7 cellular contexts compared by ENCODE assay signal in genomic region chr19:44447864-44448674, GRCh38. TPM values are rescaled to one million over a fixed set of nuclear protein-coding genes. Genes with fewer than 3 reads are reported as not detected.
DNase-seq lines count a peak whose midpoint lies in the region; ATAC-seq and TF ChIP-seq lines count a peak whose summit lies in the region.

Gene ZNF229 (minus strand): TSS chr19:44448472. CDS start chr19:44442847, 5,625 bp downstream.

- TF ChIP-seq CTCF in PC-3 (conservative IDR thresholded peaks at IDR 0.05; ENCODE audit: low read depth, low read length) (no peak), fibroblast of villous mesenchyme (IDR thresholded peaks at IDR 0.05; ENCODE audit: insufficient read depth, low read depth, low read length) (no peak), natural killer cell (IDR thresholded peaks at IDR 0.05) (no peak)

- peak within 1 kb of the TSS; percentile 95 for H2AFZ ChIP-seq in GM23248
- peak within 1 kb of the TSS; percentile 60 for H2AFZ ChIP-seq in PC-3 (ENCODE audit: low read length)

- peak within 1 kb of the TSS; percentile 81 for H3K4me3 Mint-ChIP-seq in natural killer cell

- intact Hi-C loops in PC-3 (cut with micrococcal nuclease), result no loop called here
- intact Hi-C loops in natural killer cell (cut with micrococcal nuclease), result no loop called here

- WGBS in GM23248 (ENCODE audit: low coverage in 1 of 2, low lambda C conversion rate in 2 of 2, missing lambda C conversion rate in 2 of 2), 2 experiments, result 1 to 2% methylated on average over 40 to 45 of the region's 45 CpGs

- H3K9ac ChIP-seq in GM23248, result peak within 1 kb of the TSS; percentile 96
- peak within 1 kb of the TSS; percentile 62 for H3K9ac ChIP-seq in PC-3 (ENCODE audit: low read length)

- POLR2A ChIA-PET in PC-3 (lab: Charles Lee; ENCODE audit: unreplicated experiment), result no interaction called here

- H3F3A ChIP-seq in GM23248 (ENCODE audit: insufficient read depth) (no peaks in the 10 kb centered on the region), PC-3 (ENCODE audit: low read length, unreplicated experiment) (no peaks in the 10 kb centered on the region)

- peaks cover 9% of the 10 kb centered on the region; the same call in 1 of the 2 replicates for H3K4me1 ChIP-seq in GM23248 (ENCODE audit: insufficient read depth)
- H3K4me1 ChIP-seq in PC-3 (ENCODE audit: insufficient read depth, low read length), result no peaks in the 10 kb centered on the region

- peaks cover 5 to 6% of the 10 kb centered on the region in 2 donors for H3K4me1 Mint-ChIP-seq in natural killer cell

- H3K79me2 ChIP-seq in GM23248 (ENCODE audit: insufficient read depth) (peaks cover 39% of the 10 kb centered on the region), PC-3 (ENCODE audit: low read length) (no peaks in the 10 kb centered on the region)

- no TSS peak for BruUV-seq in PC-3 (replicated peaks; lab: Mats Ljungman, UMichigan)

- peak; percentile 98 for DNase-seq in GM23248
- peak; percentile 65 for DNase-seq in PC-3
- DNase-seq in activated effector memory CD4-positive, alpha-beta T cell treated with Interleukin-2 at 50 U/mL for 16 hours, result peak; percentile 16
- DNase-seq in fibroblast of villous mesenchyme (ENCODE audit: low read depth), result peak; percentile 96
- peak; percentile 19 for DNase-seq in natural killer cell
- DNase-seq in stimulated activated CD8-positive, alpha-beta memory T cell treated with anti-CD3 and anti-CD28 coated beads, Interleukin-7, amount 100 ng/mL, for 48 hours (ENCODE audit: extremely low read depth in 1 of 2, low read depth in 1 of 2), result peak; percentile 25 to 76

- CTCF ChIA-PET in PC-3 (lab: Charles Lee), result no interaction called here

- H3K27ac ChIP-seq in GM23248, result peak within 1 kb of the TSS; percentile 86
- no peak within 1 kb of the TSS for H3K27ac ChIP-seq in PC-3 (ENCODE audit: low read length)

- no peak for ATAC-seq in PC-3
- peak; percentile 43 to 78 (median 64) for ATAC-seq in natural killer cell
- ATAC-seq in GM18498 (IDR thresholded peaks at IDR 0.05; ENCODE audit: unreplicated experiment), result no peak

- H3K4me2 ChIP-seq in GM23248 (ENCODE audit: unreplicated experiment) (peak within 1 kb of the TSS; percentile 90), PC-3 (ENCODE audit: low read length) (peak within 1 kb of the TSS; percentile 69)

- H4K20me1 ChIP-seq in GM23248 (ENCODE audit: insufficient read depth) (no peaks in the 10 kb centered on the region), PC-3 (ENCODE audit: low read length) (no peaks in the 10 kb centered on the region)

- in situ Hi-C loops in GM23248 (cut with MboI), result no loop called here

- peaks cover 33 to 41% of the 10 kb centered on the region in 2 donors for H3K9me3 Mint-ChIP-seq in natural killer cell

- peaks cover 71% of the 10 kb centered on the region for H3K36me3 Mint-ChIP-seq in natural killer cell

- H3K27me3 Mint-ChIP-seq in natural killer cell (ENCODE audit: low read depth in 2 of 2), result peaks cover 11 to 14% of the 10 kb centered on the region in 2 donors

- H3K9me2 ChIP-seq in GM23248 (ENCODE audit: insufficient read depth) (no peaks in the 10 kb centered on the region), PC-3 (replicated peaks; ENCODE audit: low read length) (no peaks in the 10 kb centered on the region)

- H3K4me3 ChIP-seq in GM23248 (peak within 1 kb of the TSS; percentile 96), PC-3 (ENCODE audit: low read length) (peak within 1 kb of the TSS; percentile 64), fibroblast of villous mesenchyme (ENCODE audit: low read depth, low read length) (peak within 1 kb of the TSS; percentile 96)

- peaks cover 13% of the 10 kb centered on the region; the same call in 1 of the 2 replicates for H3K36me3 ChIP-seq in GM23248 (ENCODE audit: low read depth)
- H3K36me3 ChIP-seq in PC-3 (ENCODE audit: low read depth, low read length), result no peaks in the 10 kb centered on the region

- H3K9me3 ChIP-seq in GM23248 (ENCODE audit: low read depth) (no peaks in the 10 kb centered on the region), PC-3 (ENCODE audit: low read length) (peaks cover 7% of the 10 kb centered on the region; the same call in 1 of the 2 replicates)

- no peak within 1 kb of the TSS for H3K27ac Mint-ChIP-seq in natural killer cell

- H3K27me3 ChIP-seq in GM23248 (replicated peaks; ENCODE audit: insufficient read depth) (no peaks in the 10 kb centered on the region), PC-3 (ENCODE audit: low read length) (no peaks in the 10 kb centered on the region)

RNA-seq across cellular contexts. Expression of gene ZNF229, which starts in this region (rescaled TPM):
- 11.7 and 38.2 TPM in 2 replicates for total RNA-seq in GM23248 (2014; rRNA removed; shearing (Covaris generic))
- 6.1 and 7.7 TPM in 2 replicates for polyA plus RNA-seq in GM23248 (2016; fragmentation: Nextera tagmentation; extraction: Ambion mirVana)
- 2.4 and 6.2 TPM in 2 replicates for total RNA-seq in PC-3 (2014; rRNA removed)
- total RNA-seq in fibroblast of villous mesenchyme, result 12.6 and 13.4 TPM in 2 replicates
- total RNA-seq in natural killer cell, result under 1 TPM in 2 of 3 donors, not detected in 1; 0.09 to 0.15 TPM

Comparison
In these comparisons a context has a peak if more than half of its experiments do, and no peak if none do; other contexts are left out.
1. Peak in DNase-seq and ATAC-seq in natural killer cell; RNA of the gene not detected or under 1 TPM.
2. DNase-seq: peak in every context shown above with its lines; median percentile 98 in GM23248; 96 in fibroblast of villous mesenchyme; 65 in PC-3; 50 in stimulated activated CD8-positive, alpha-beta memory T cell treated with anti-CD3 and anti-CD28 coated beads, Interleukin-7, amount 100 ng/mL, for 48 hours; 19 in natural killer cell; 16 in activated effector memory CD4-positive, alpha-beta T cell treated with Interleukin-2 at 50 U/mL for 16 hours.